1 cellular context compared by ENCODE assay signal in genomic region chr12:69383074-69383473, GRCh38.
TF ChIP-seq lines count a peak whose summit lies in the region.

No MANE protein-coding gene starts in this region.

TF ChIP-seq in K562, 482 proteins besides CTCF, POLR2A, EP300 and RAD21:
- TF ChIP-seq, protein P1, sequence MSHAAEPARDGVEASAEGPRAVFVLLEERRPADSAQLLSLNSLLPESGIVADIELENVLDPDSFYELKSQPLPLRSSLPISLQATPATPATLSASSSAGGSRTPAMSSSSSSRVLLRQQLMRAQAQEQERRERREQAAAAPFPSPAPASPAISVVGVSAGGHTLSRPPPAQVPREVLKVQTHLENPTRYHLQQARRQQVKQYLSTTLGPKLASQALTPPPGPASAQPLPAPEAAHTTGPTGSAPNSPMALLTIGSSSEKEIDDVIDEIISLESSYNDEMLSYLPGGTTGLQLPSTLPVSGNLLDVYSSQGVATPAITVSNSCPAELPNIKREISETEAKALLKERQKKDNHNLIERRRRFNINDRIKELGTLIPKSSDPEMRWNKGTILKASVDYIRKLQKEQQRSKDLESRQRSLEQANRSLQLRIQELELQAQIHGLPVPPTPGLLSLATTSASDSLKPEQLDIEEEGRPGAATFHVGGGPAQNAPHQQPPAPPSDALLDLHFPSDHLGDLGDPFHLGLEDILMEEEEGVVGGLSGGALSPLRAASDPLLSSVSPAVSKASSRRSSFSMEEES (CRISPR knock-in tag; IDR thresholded peaks at IDR 0.05), result peak; percentile 28; the same call in 1 of the 2 replicates
- no peak for TF ChIP-seq TEAD4 (IDR thresholded peaks at IDR 0.05; ENCODE audit: low read length)
- no peak for TF ChIP-seq TEAD4 (CRISPR knock-in tag; IDR thresholded peaks at IDR 0.05; ENCODE audit: borderline replicate concordance)
